9 cellular contexts compared by ENCODE assay signal in genomic region chr3:197028711-197029510, GRCh38. TPM values are rescaled to one million over a fixed set of nuclear protein-coding genes. Genes with fewer than 3 reads are reported as not detected.
A peak's percentile ranks its signal among the peaks of the same experiment; 100 is the strongest.
DNase-seq lines count a peak whose midpoint lies in the region; ATAC-seq, FAIRE-seq and TF ChIP-seq lines count a peak whose summit lies in the region.
"Had no signal": no experiment of that assay in that cellular context is flagged by ENCODE, and none has a peak within 500 bp of the region (broad histone marks: within the 10 kb centered on the region; RNA-seq: fewer than 3 reads in every experiment).

No MANE protein-coding gene starts in this region.

- H3K36me3 Mint-ChIP-seq in CD4-positive, CD25-positive, alpha-beta regulatory T cell, result no peaks in the 10 kb centered on the region

- dilution Hi-C loops in IMR-90 (cut with HindIII; ENCODE audit: low sequenced_read_pairs, unreplicated experiment), result no loop called here

- in situ Hi-C loops in IMR-90 (cut with MboI; ENCODE audit: low sequenced_read_pairs), result no loop called here

- CTCF ChIA-PET in IMR-90 (lab: Yijun Ruan, JAX), result no interaction called here

- intact Hi-C loops in IMR-90 (cut with micrococcal nuclease), result no loop called here
- intact Hi-C loops in left colon (cut with DNase I, micrococcal nuclease), result no loop called here

- no peaks in the 10 kb centered on the region for H4K20me1 ChIP-seq in IMR-90 (ENCODE audit: insufficient read depth, low read length)

- H3K4me3 ChIP-seq in CD4-positive, CD25-positive, alpha-beta regulatory T cell (ENCODE audit: low read depth, low read length), result no peak overlapping the region
- H3K4me3 ChIP-seq in IMR-90 (ENCODE audit: insufficient read depth, low read depth, low read length) (peak overlapping the region; percentile 38), adipocyte (ENCODE audit: low read length) (peak overlapping the region; percentile 74), thymus (ENCODE audit: low read length) (peak overlapping the region; percentile 77)

- no peak overlapping the region for H3K14ac ChIP-seq in IMR-90 (replicated peaks; ENCODE audit: low read depth, low read length)

- H3K4me1 ChIP-seq in CD4-positive, CD25-positive, alpha-beta regulatory T cell (ENCODE audit: control insufficient read depth, insufficient read depth, low read length, poor library complexity, severe bottlenecking), result peaks cover 14% of the 10 kb centered on the region
- peaks cover 8% of the 10 kb centered on the region for H3K4me1 ChIP-seq in IMR-90 (ENCODE audit: control insufficient read depth, insufficient read depth, low read length)
- peaks cover 15% of the 10 kb centered on the region for H3K4me1 ChIP-seq in adipocyte (ENCODE audit: control insufficient read depth, insufficient read depth, low read length)
- peaks cover 9% of the 10 kb centered on the region for H3K4me1 ChIP-seq in thymus (ENCODE audit: control insufficient read depth, insufficient read depth, low read length)

- TF ChIP-seq POLR2A in IMR-90 (IDR thresholded peaks at IDR 0.05; ENCODE audit: low read depth, low read length), result no peak

- no peak overlapping the region for H3K9ac ChIP-seq in IMR-90 (ENCODE audit: low read depth, low read length)
- peak overlapping the region; percentile 70 for H3K9ac ChIP-seq in adipocyte (ENCODE audit: low read length)

- 22% methylated on average over 18 of the region's 68 CpGs; no CpG with 5 or more reads in 1 of the 2 experiments for WGBS in IMR-90 (ENCODE audit: extremely low coverage in 2 of 2, insufficient read length in 1 of 2), 2 experiments
- WGBS in thymus, result 8% methylated on average over 68 of the region's 68 CpGs

- TF ChIP-seq CTCF in IMR-90 (conservative IDR thresholded peaks at IDR 0.05; ENCODE audit: low read depth, low read length), result no peak

- H4K91ac ChIP-seq in IMR-90 (ENCODE audit: insufficient read depth, low read depth, low read length), result no peak overlapping the region

- H3K27me3 ChIP-seq in CD4-positive, CD25-positive, alpha-beta regulatory T cell (ENCODE audit: control insufficient read depth, insufficient read depth, low read length), result no peaks in the 10 kb centered on the region
- peaks cover 22% of the 10 kb centered on the region for H3K27me3 ChIP-seq in IMR-90 (ENCODE audit: control insufficient read depth, insufficient read depth, low read length)
- H3K27me3 ChIP-seq in adipocyte (replicated peaks; ENCODE audit: control insufficient read depth, insufficient read depth, low read length), result no peaks in the 10 kb centered on the region
- H3K27me3 ChIP-seq in thymus (ENCODE audit: control insufficient read depth, insufficient read depth), result no peaks in the 10 kb centered on the region

- H3K79me1 ChIP-seq in IMR-90 (ENCODE audit: low read depth in 1 of 2, low read length in 2 of 2), result no peaks in the 10 kb centered on the region

- no peak overlapping the region for H2AK5ac ChIP-seq in IMR-90 (ENCODE audit: low read depth, low read length)

- no peak overlapping the region for H3K4ac ChIP-seq in IMR-90 (ENCODE audit: low read depth, low read length)

- H2AK9ac ChIP-seq in IMR-90 (replicated peaks; ENCODE audit: low read depth, low read length, poor library complexity), result no peak overlapping the region

- H3K9me1 ChIP-seq in IMR-90 (ENCODE audit: insufficient read depth, low read length), result peaks cover 14% of the 10 kb centered on the region

- H3K4me1 Mint-ChIP-seq in CD4-positive, CD25-positive, alpha-beta regulatory T cell, result peaks cover 0 to 14% (median 2%) of the 10 kb centered on the region in 4 donors

- no TSS peak for BruUV-seq in IMR-90 (replicated peaks; lab: Mats Ljungman, UMichigan)

- H3K27ac Mint-ChIP-seq in CD4-positive, CD25-positive, alpha-beta regulatory T cell, result no peak overlapping the region

- H3K36me3 ChIP-seq in CD4-positive, CD25-positive, alpha-beta regulatory T cell (ENCODE audit: control insufficient read depth, insufficient read depth, low read length), result no peaks in the 10 kb centered on the region
- no peaks in the 10 kb centered on the region for H3K36me3 ChIP-seq in IMR-90 (ENCODE audit: control insufficient read depth, insufficient read depth, low read length)
- H3K36me3 ChIP-seq in adipocyte (ENCODE audit: control insufficient read depth, insufficient read depth, low read length, severe bottlenecking), result no peaks in the 10 kb centered on the region
- peaks cover 12% of the 10 kb centered on the region for H3K36me3 ChIP-seq in thymus (ENCODE audit: control insufficient read depth, insufficient read depth)

- H3K9me3 Mint-ChIP-seq in CD4-positive, CD25-positive, alpha-beta regulatory T cell, result no peaks in the 10 kb centered on the region

- H2BK15ac ChIP-seq in IMR-90 (ENCODE audit: low read depth, low read length), result no peak overlapping the region

- H3K4me3 Mint-ChIP-seq in CD4-positive, CD25-positive, alpha-beta regulatory T cell, result peak overlapping the region; percentile 75 to 84 (median 78)

- POLR2A ChIA-PET in IMR-90 (lab: Charles Lee; ENCODE audit: unreplicated experiment), result no interaction called here

- FAIRE-seq in GM19239 (lab: Jason Lieb, UNC), result peak; percentile 72
- FAIRE-seq: TTC549 had no signal

- H3K56ac ChIP-seq in IMR-90 (ENCODE audit: extremely low read depth, insufficient read depth, low read length), result no peak overlapping the region

- H3K27ac ChIP-seq in CD4-positive, CD25-positive, alpha-beta regulatory T cell (ENCODE audit: insufficient read depth, low read length, poor library complexity, severe bottlenecking), result no peak overlapping the region
- H3K27ac ChIP-seq in IMR-90 (ENCODE audit: insufficient read depth, low read length) (no peak overlapping the region), thymus (ENCODE audit: low read depth) (no peak overlapping the region), caudate nucleus (ENCODE audit: low read depth, low read length) (no peak overlapping the region)

- peak overlapping the region; percentile 89 for H2AFZ ChIP-seq in IMR-90 (replicated peaks; ENCODE audit: low read length, poor library complexity)

- H2BK5ac ChIP-seq in IMR-90 (ENCODE audit: low read depth, low read length, poor library complexity, severe bottlenecking), result no peak overlapping the region

- no peak overlapping the region for H3K4me2 ChIP-seq in IMR-90 (ENCODE audit: low read depth, low read length)

- H2BK20ac ChIP-seq in IMR-90 (ENCODE audit: low read depth, low read length), result no peak overlapping the region

- no peak overlapping the region for H2BK120ac ChIP-seq in IMR-90 (ENCODE audit: low read depth, low read length)

- peaks cover 20% of the 10 kb centered on the region for H3K27me3 Mint-ChIP-seq in CD4-positive, CD25-positive, alpha-beta regulatory T cell

- H3K9me3 ChIP-seq in CD4-positive, CD25-positive, alpha-beta regulatory T cell (ENCODE audit: control insufficient read depth in 2 of 2, low read length in 2 of 2), result no peaks in the 10 kb centered on the region
- no peaks in the 10 kb centered on the region for H3K9me3 ChIP-seq in IMR-90 (ENCODE audit: control insufficient read depth, insufficient read depth, low read length)
- no peaks in the 10 kb centered on the region for H3K9me3 ChIP-seq in adipocyte (ENCODE audit: control insufficient read depth, low read length)
- no peaks in the 10 kb centered on the region for H3K9me3 ChIP-seq in thymus (ENCODE audit: control insufficient read depth)

- H3K23ac ChIP-seq in IMR-90 (ENCODE audit: low read depth, low read length), result no peak overlapping the region

- H4K5ac ChIP-seq in IMR-90 (ENCODE audit: low read depth, low read length), result no peak overlapping the region

- TF ChIP-seq RAD21 in IMR-90 (IDR thresholded peaks at IDR 0.05; ENCODE audit: low read length), result no peak

- peak in 2 of 3 donors; percentile 8 to 19 for DNase-seq in CD4-positive, CD25-positive, alpha-beta regulatory T cell
- DNase-seq in GM19239 (ENCODE audit: insufficient read length, low spot score) (peak; percentile 76), IMR-90 (no peak), adipocyte (ENCODE audit: low read depth) (peak; percentile 39), left colon (peak in 1 of 2 donors; percentile 32), COR-L47 (lab: John Stamatoyannopoulos, UW) (no peak), caudate nucleus (lab: John Stamatoyannopoulos, UW) (no peak)

- ATAC-seq in CD4-positive, CD25-positive, alpha-beta regulatory T cell (ENCODE audit: low read depth in 2 of 2), result no peak
- ATAC-seq in IMR-90 (ENCODE audit: low read depth) (no peak), left colon (peak; percentile 23)

- H4K8ac ChIP-seq in IMR-90 (ENCODE audit: low read depth in 2 of 2, low read length in 2 of 2), result no peak overlapping the region

- no peak overlapping the region for H3K18ac ChIP-seq in IMR-90 (ENCODE audit: low read depth, low read length)

TF ChIP-seq in IMR-90, 13 proteins besides CTCF, POLR2A, EP300 and RAD21 (continues in another document):
- no peak for TF ChIP-seq RFX5 (IDR thresholded peaks at IDR 0.05; ENCODE audit: low read depth, low read length)
- TF ChIP-seq MXI1 (IDR thresholded peaks at IDR 0.05; ENCODE audit: borderline replicate concordance, low read depth, low read length), result no peak
- TF ChIP-seq RCOR1 (IDR thresholded peaks at IDR 0.05; ENCODE audit: insufficient replicate concordance, low read length), result no peak
- TF ChIP-seq MAFK (IDR thresholded peaks at IDR 0.05; ENCODE audit: low read depth, low read length), result no peak
- no peak for TF ChIP-seq SMC3 (IDR thresholded peaks at IDR 0.05; ENCODE audit: low read depth, low read length)
- no peak for TF ChIP-seq FOS (IDR thresholded peaks at IDR 0.05; ENCODE audit: low read depth, low read length)
- TF ChIP-seq USF2 (IDR thresholded peaks at IDR 0.05; ENCODE audit: low read depth, low read length), result no peak
- TF ChIP-seq MAZ (IDR thresholded peaks at IDR 0.05; ENCODE audit: borderline replicate concordance, low read depth, low read length), result no peak
- TF ChIP-seq CHD1 (IDR thresholded peaks at IDR 0.05; ENCODE audit: low read depth, low read length), result no peak
- TF ChIP-seq CEBPB (IDR thresholded peaks at IDR 0.05; ENCODE audit: low read depth, low read length), result no peak

RNA-seq across cellular contexts. Expression of gene MELTF, which starts 0.7 kb away (rescaled TPM):
- 1.4 TPM for total RNA-seq in CD4-positive, CD25-positive, alpha-beta regulatory T cell
- polyA plus RNA-seq in CD4-positive, CD25-positive, alpha-beta regulatory T cell, result under 1 TPM; 0.10 to 0.84 (median 0.35) TPM
- total RNA-seq in IMR-90 (2012; rRNA removed), result 0.18 and 0.28 TPM in 2 replicates
- 0.43 and 0.50 TPM in 2 replicates for polyA plus RNA-seq in IMR-90 (2012; rRNA removed)
- 0.28 and 0.85 TPM in 2 replicates for polyA plus RNA-seq in IMR-90 (2012; cell fraction: cytosol; rRNA removed)
- 1.4 and 1.7 TPM in 2 replicates for polyA plus RNA-seq in IMR-90 (2012; cell fraction: nucleus; rRNA removed; ENCODE audit: low replicate concordance)
- 10 to 100 TPM; 14.4 to 32.1 TPM for total RNA-seq in left colon
- 3.2 TPM for polyA plus RNA-seq in thymus

Comparison
In these comparisons a context has a peak if more than half of its experiments do, and no peak if none do; other contexts are left out.
1. DNase-seq: peak in CD4-positive, CD25-positive, alpha-beta regulatory T cell (2 of 3), GM19239 (single experiment) and adipocyte (single experiment); none in IMR-90 (single experiment), COR-L47 (single experiment) and caudate nucleus (0 of 61).